17 cellular contexts compared by ENCODE assay signal in the genomic region with DNA sequence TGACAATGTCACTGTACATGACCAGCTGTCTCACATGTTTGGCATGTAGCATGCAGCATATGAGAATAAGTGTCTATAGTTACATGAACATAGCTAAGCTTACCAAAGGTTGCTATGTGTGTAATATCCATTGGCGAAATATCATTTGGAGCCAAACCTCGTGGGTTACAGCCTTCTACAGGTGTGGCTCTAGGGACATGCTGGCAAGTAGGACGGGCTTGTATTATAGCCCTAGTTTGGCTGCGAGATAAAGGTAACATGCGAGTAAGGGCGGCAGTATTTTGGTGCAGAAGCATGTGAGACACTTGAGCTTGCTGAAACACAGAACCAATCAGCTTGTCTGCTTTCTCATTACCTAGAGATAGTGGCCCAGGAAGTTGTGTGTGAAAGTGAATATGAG. TPM values are rescaled to one million over a fixed set of nuclear protein-coding genes. Genes with fewer than 3 reads are reported as not detected.
DNase-seq lines count a peak whose midpoint lies in the region; ATAC-seq and TF ChIP-seq lines count a peak whose summit lies in the region.
"Had no signal": no experiment of that assay in that cellular context is flagged by ENCODE, and none has a peak within 500 bp of the region (broad histone marks: within the 10 kb centered on the region; RNA-seq: fewer than 3 reads in every experiment).

No MANE protein-coding gene starts in this region.

- H3K4me3 ChIP-seq in Caco-2 (ENCODE audit: low read depth, low read length): no peak overlapping the region
- H3K4me3 ChIP-seq in PC-9: no peak overlapping the region

- H3K79me2 ChIP-seq in PC-9 (ENCODE audit: low read depth): no peaks in the 10 kb centered on the region

- DNase-seq in Caco-2: no peak
- no peak for DNase-seq in PC-9
- no peak for DNase-seq in progenitor cell of endocrine pancreas (ENCODE audit: low spot score, unreplicated experiment)
- DNase-seq in RKO (ENCODE audit: low spot score): no peak
- DNase-seq in DMS 273 treated with DMSO at 0.1 percent for 48 hours (lab: John Stamatoyannopoulos, UW): no peak
- DNase-seq in OCI-M1 (lab: John Stamatoyannopoulos, UW): no peak
- DNase-seq: CD8-positive, alpha-beta memory T cell; GDM1; H7; MV-4-11; NCI-H2029; NCI-H2171 treated with DMSO at 0.1 percent for 48 hours; NCI-H446 treated with DMSO at 0.1 percent for 48 hours; SHP77 had no signal

- H3K27ac Mint-ChIP-seq in Caco-2 (ENCODE audit: unreplicated experiment) (peak overlapping the region; percentile 87), progenitor cell of endocrine pancreas (peak overlapping the region; percentile 62)
- H3K27ac Mint-ChIP-seq in dendritic cell treated with granulocyte-macrophage colony-stimulating factor and Interleukin-4, amounts not matched to agents 40 ng/mL and 50 ng/mL, for 4 days: peak overlapping the region; percentile 42

- H3K4me2 ChIP-seq in PC-9: peak overlapping the region; percentile 51

- H3K9me3 ChIP-seq in Caco-2 (peaks cover 4% of the 10 kb centered on the region), PC-9 (ENCODE audit: insufficient read depth, low read depth) (0 out of 2 replicates have a peak, but pooled peaks cover 3% of the 10 kb centered on the region)

- ATAC-seq in HG03378 (IDR thresholded peaks at IDR 0.05; ENCODE audit: unreplicated experiment): no peak
- ATAC-seq: SK-N-SH treated with all-trans-retinoic acid at 6 μM for 48 hours had no signal

- H3K4me1 ChIP-seq in Caco-2 (peaks cover 25% of the 10 kb centered on the region), PC-9 (replicated peaks; ENCODE audit: insufficient read depth) (peaks cover 25% of the 10 kb centered on the region)

- CTCF ChIA-PET in Caco-2 (lab: Charles Lee): interaction anchor here (1.7 to 5.1 kb wide), 3 partner anchors 59 to 97 kb away, joined by 8 to 70 read pairs (median 9); no protein-coding TSS in a partner anchor
- CTCF ChIA-PET in PC-9 (lab: Charles Lee): no interaction called here

- peak overlapping the region; percentile 34; the same call in 1 of the 2 replicates for H3K27ac ChIP-seq in PC-9

- H3K27me3 ChIP-seq in Caco-2 (replicated peaks; ENCODE audit: control insufficient read depth, insufficient read depth, low read length) (no peaks in the 10 kb centered on the region), PC-9 (ENCODE audit: insufficient read depth, low read depth) (no peaks in the 10 kb centered on the region)

- no peak for TF ChIP-seq CTCF in Caco-2 (IDR thresholded peaks at IDR 0.05; ENCODE audit: insufficient read depth in 1 of 2, low read depth in 1 of 2, low read length in 1 of 2, severe bottlenecking in 1 of 2, unreplicated experiment in 1 of 2)
- no peak for TF ChIP-seq CTCF in PC-9 (conservative IDR thresholded peaks at IDR 0.05)
- TF ChIP-seq CTCF in progenitor cell of endocrine pancreas (IDR thresholded peaks at IDR 0.05; ENCODE audit: unreplicated experiment): no peak

- POLR2A ChIA-PET in Caco-2 (lab: Charles Lee) (no interaction called here), PC-9 (lab: Charles Lee; ENCODE audit: unreplicated experiment) (no interaction called here)

- no peak overlapping the region for H2AFZ ChIP-seq in PC-9

- H3K36me3 ChIP-seq in Caco-2 (ENCODE audit: control insufficient read depth, insufficient read depth, low read length) (no peaks in the 10 kb centered on the region), PC-9 (ENCODE audit: low read depth) (no peaks in the 10 kb centered on the region)

- H3K9me3 Mint-ChIP-seq in Caco-2 (ENCODE audit: unreplicated experiment): peaks cover under 1% of the 10 kb centered on the region
- peaks cover 7% of the 10 kb centered on the region for H3K9me3 Mint-ChIP-seq in dendritic cell treated with granulocyte-macrophage colony-stimulating factor and Interleukin-4, amounts not matched to agents 40 ng/mL and 50 ng/mL, for 4 days
- H3K9me3 Mint-ChIP-seq in progenitor cell of endocrine pancreas (ENCODE audit: low read depth): no peaks in the 10 kb centered on the region

- H3K4me1 Mint-ChIP-seq in Caco-2 (ENCODE audit: low read depth, unreplicated experiment) (peaks cover 21% of the 10 kb centered on the region), progenitor cell of endocrine pancreas (ENCODE audit: low read depth) (peaks cover 11% of the 10 kb centered on the region)
- peaks cover 21% of the 10 kb centered on the region for H3K4me1 Mint-ChIP-seq in dendritic cell treated with granulocyte-macrophage colony-stimulating factor and Interleukin-4, amounts not matched to agents 40 ng/mL and 50 ng/mL, for 4 days (ENCODE audit: low read depth)
- H3K4me1 Mint-ChIP-seq: CD8-positive, alpha-beta memory T cell had no signal

- H3K27me3 Mint-ChIP-seq in Caco-2 (ENCODE audit: insufficient read depth, unreplicated experiment) (no peaks in the 10 kb centered on the region), progenitor cell of endocrine pancreas (no peaks in the 10 kb centered on the region)
- H3K27me3 Mint-ChIP-seq in dendritic cell treated with granulocyte-macrophage colony-stimulating factor and Interleukin-4, amounts not matched to agents 40 ng/mL and 50 ng/mL, for 4 days: peaks cover 2% of the 10 kb centered on the region

- H4K20me1 ChIP-seq in PC-9 (ENCODE audit: insufficient read depth): no peaks in the 10 kb centered on the region

- H3F3A ChIP-seq in PC-9 (ENCODE audit: insufficient read depth, low read depth): peaks cover 9% of the 10 kb centered on the region; the same call in 1 of the 2 replicates

- intact Hi-C loops in Caco-2 (cut with micrococcal nuclease; ENCODE audit: unreplicated experiment): no loop called here
- intact Hi-C loops in PC-9 (cut with micrococcal nuclease; ENCODE audit: unreplicated experiment): no loop called here
- intact Hi-C loops in dendritic cell treated with granulocyte-macrophage colony-stimulating factor and Interleukin-4, amounts not matched to agents 40 ng/mL and 50 ng/mL, for 4 days (cut with micrococcal nuclease): loop anchor here (5.0 to 10.0 kb wide), 3 partner anchors 195 to 332 kb away; partner anchors contain the start of gene NANP

- H3K36me3 Mint-ChIP-seq in Caco-2 (ENCODE audit: insufficient read depth, unreplicated experiment) (no peaks in the 10 kb centered on the region), progenitor cell of endocrine pancreas (ENCODE audit: insufficient read depth) (no peaks in the 10 kb centered on the region)
- no peaks in the 10 kb centered on the region for H3K36me3 Mint-ChIP-seq in dendritic cell treated with granulocyte-macrophage colony-stimulating factor and Interleukin-4, amounts not matched to agents 40 ng/mL and 50 ng/mL, for 4 days (ENCODE audit: low read depth)

- H3K4me3 Mint-ChIP-seq in Caco-2 (ENCODE audit: unreplicated experiment) (peak overlapping the region; percentile 30), progenitor cell of endocrine pancreas (ENCODE audit: low read depth) (no peak overlapping the region)
- H3K4me3 Mint-ChIP-seq in dendritic cell treated with granulocyte-macrophage colony-stimulating factor and Interleukin-4, amounts not matched to agents 40 ng/mL and 50 ng/mL, for 4 days: no peak overlapping the region
- H3K4me3 Mint-ChIP-seq: CD8-positive, alpha-beta memory T cell had no signal

- BruUV-seq in Caco-2 (replicated peaks; lab: Mats Ljungman, UMichigan): no TSS peak
- BruUV-seq in PC-9 (replicated peaks; lab: Mats Ljungman, UMichigan): no TSS peak

- no peaks in the 10 kb centered on the region for H3K9me2 ChIP-seq in PC-9 (ENCODE audit: insufficient read depth)

RNA-seq across cellular contexts. Expression of gene ABHD12, which starts 6.4 kb away (rescaled TPM):
- total RNA-seq in Caco-2 (2022) (84.9 and 104 TPM in 2 replicates), PC-9 (2021) (60.1 and 72.6 TPM in 2 replicates), progenitor cell of endocrine pancreas (51.3 and 54.9 TPM in 2 replicates)

RNA-seq across cellular contexts. Expression of gene GINS1, which starts 10.4 kb away (rescaled TPM):
- total RNA-seq in Caco-2 (2022): 48.7 and 50.9 TPM in 2 replicates
- total RNA-seq in PC-9 (2021): 26.6 and 27.8 TPM in 2 replicates
- 25.2 and 29.0 TPM in 2 replicates for total RNA-seq in progenitor cell of endocrine pancreas
